Comparison of ENCODE assay signal across 10 cellular contexts in genomic region chr7:129494041-129494440, GRCh38. TPM values are rescaled to one million over a fixed set of nuclear protein-coding genes. Genes with fewer than 3 reads are reported as not detected.
DNase-seq lines count a peak whose midpoint lies in the region; ATAC-seq lines count a peak whose summit lies in the region.
"Had no signal": no experiment of that assay in that cellular context is flagged by ENCODE, and none has a peak within 500 bp of the region (broad histone marks: within the 10 kb centered on the region; RNA-seq: fewer than 3 reads in every experiment).

No MANE protein-coding gene starts in this region.

- H3K27me3 Mint-ChIP-seq in activated T-cell treated with anti-CD3 and anti-CD28 coated beads, Interleukin-2, amount 50 U/mL, for 72 hours (ENCODE audit: low read depth) = peaks cover 6% of the 10 kb centered on the region
- peaks cover 3 to 7% of the 10 kb centered on the region in 2 donors for H3K27me3 Mint-ChIP-seq in stimulated activated naive B cell treated with anti-CD40 and anti-IgM and Interleukin-4, amounts not matched to agents 10 μg/mL and 1 μg/mL and 100 μg/mL, for 72 hours

- no peaks in the 10 kb centered on the region for H3K9me3 Mint-ChIP-seq in activated T-cell treated with anti-CD3 and anti-CD28 coated beads, Interleukin-2, amount 50 U/mL, for 72 hours
- no peaks in the 10 kb centered on the region for H3K9me3 Mint-ChIP-seq in stimulated activated naive B cell treated with anti-CD40 and anti-IgM and Interleukin-4, amounts not matched to agents 10 μg/mL and 1 μg/mL and 100 μg/mL, for 72 hours

- peak overlapping the region; percentile 44 for H3K27ac Mint-ChIP-seq in activated T-cell treated with anti-CD3 and anti-CD28 coated beads, Interleukin-2, amount 50 U/mL, for 72 hours
- H3K27ac Mint-ChIP-seq in stimulated activated naive B cell treated with anti-CD40 and anti-IgM and Interleukin-4, amounts not matched to agents 10 μg/mL and 1 μg/mL and 100 μg/mL, for 72 hours = peak overlapping the region; percentile 72

- peak; percentile 89 for ATAC-seq in activated T-cell treated with anti-CD3 and anti-CD28 coated beads, Interleukin-2, amount 50 U/mL, for 72 hours (replicated peaks in 1 of 2)
- ATAC-seq in HG03066 (IDR thresholded peaks at IDR 0.05; ENCODE audit: low read depth, unreplicated experiment) = peak; percentile 71
- ATAC-seq in stimulated activated naive B cell treated with anti-CD40 and anti-IgM and Interleukin-4, amounts not matched to agents 10 μg/mL and 1 μg/mL and 100 μg/mL, for 72 hours (replicated peaks) = peak; percentile 89 to 93

- peak; percentile 29 to 32 for DNase-seq in activated T-cell treated with anti-CD3 and anti-CD28 coated beads, Interleukin-2, amount 50 U/mL, for 72 hours
- DNase-seq in activated T-cell treated with anti-CD3 and anti-CD28 coated beads for 4 hours = no peak
- DNase-seq in astrocyte of the hippocampus (ENCODE audit: low read depth, low spot score) = peak; percentile 68
- no peak for DNase-seq in stimulated activated naive B cell treated with anti-CD40 and anti-IgM and Interleukin-4, amounts not matched to agents 10 μg/mL and 1 μg/mL and 100 μg/mL, for 72 hours
- no peak for DNase-seq in DMS114 treated with DMSO at 0.1 percent for 48 hours (lab: John Stamatoyannopoulos, UW; ENCODE audit: unreplicated experiment)
- no peak for DNase-seq in T1000 (lab: John Stamatoyannopoulos, UW)
- DNase-seq in occipital lobe (lab: John Stamatoyannopoulos, UW) = no peak
- DNase-seq: DND-41, NCI-H2171 had no signal

- H3K4me1 Mint-ChIP-seq in activated T-cell treated with anti-CD3 and anti-CD28 coated beads, Interleukin-2, amount 50 U/mL, for 72 hours (ENCODE audit: low read depth) = peaks cover 33% of the 10 kb centered on the region
- H3K4me1 Mint-ChIP-seq in stimulated activated naive B cell treated with anti-CD40 and anti-IgM and Interleukin-4, amounts not matched to agents 10 μg/mL and 1 μg/mL and 100 μg/mL, for 72 hours = peaks cover 19 to 24% of the 10 kb centered on the region in 2 donors

- peak overlapping the region in 1 of 2 donors; percentile 43 for H3K4me3 Mint-ChIP-seq in activated T-cell treated with anti-CD3 and anti-CD28 coated beads, Interleukin-2, amount 50 U/mL, for 72 hours
- no peak overlapping the region for H3K4me3 Mint-ChIP-seq in stimulated activated naive B cell treated with anti-CD40 and anti-IgM and Interleukin-4, amounts not matched to agents 10 μg/mL and 1 μg/mL and 100 μg/mL, for 72 hours

- peaks cover 2 to 6% of the 10 kb centered on the region in 2 donors for H3K36me3 Mint-ChIP-seq in activated T-cell treated with anti-CD3 and anti-CD28 coated beads, Interleukin-2, amount 50 U/mL, for 72 hours (ENCODE audit: insufficient read depth in 2 of 2)
- no peaks in the 10 kb centered on the region for H3K36me3 Mint-ChIP-seq in stimulated activated naive B cell treated with anti-CD40 and anti-IgM and Interleukin-4, amounts not matched to agents 10 μg/mL and 1 μg/mL and 100 μg/mL, for 72 hours

RNA-seq across cellular contexts. Expression of gene SMKR1, which starts 8.3 kb away (rescaled TPM):
- total RNA-seq in activated T-cell treated with anti-CD3 and anti-CD28 coated beads, Interleukin-2, amount 50 U/mL, for 72 hours = 1 to 10 TPM; 4.0 to 4.3 TPM
- total RNA-seq in occipital lobe = 2.3 TPM

RNA-seq across cellular contexts. Expression of gene STRIP2, which starts 59.8 kb away (rescaled TPM):
- 10 to 100 TPM; 73.5 to 79.2 TPM for total RNA-seq in activated T-cell treated with anti-CD3 and anti-CD28 coated beads, Interleukin-2, amount 50 U/mL, for 72 hours
- total RNA-seq in occipital lobe = 0.94 TPM

Comparison
In these comparisons a context has a peak if more than half of its experiments do, and no peak if none do; other contexts are left out.
1. DNase-seq: peak in activated T-cell treated with anti-CD3 and anti-CD28 coated beads, Interleukin-2, amount 50 U/mL, for 72 hours (2 of 2) and astrocyte of the hippocampus (single experiment); none in activated T-cell treated with anti-CD3 and anti-CD28 coated beads for 4 hours (single experiment), stimulated activated naive B cell treated with anti-CD40 and anti-IgM and Interleukin-4, amounts not matched to agents 10 μg/mL and 1 μg/mL and 100 μg/mL, for 72 hours (single experiment), DMS114 treated with DMSO at 0.1 percent for 48 hours (single experiment), T1000 (single experiment) and occipital lobe (single experiment).
2. RNA of gene STRIP2, which starts 59.8 kb away (total RNA-seq): 73.5 to 79.2 TPM in activated T-cell treated with anti-CD3 and anti-CD28 coated beads, Interleukin-2, amount 50 U/mL, for 72 hours; 0.94 TPM in occipital lobe (single experiment); every median in the first group is over 10 times any median in the second.
3. Peak in every context shown above with its lines, with median percentiles within 50 percentile points of each other: ATAC-seq.